Comparison of ENCODE assay signal across 10 cellular contexts in the genomic region with DNA sequence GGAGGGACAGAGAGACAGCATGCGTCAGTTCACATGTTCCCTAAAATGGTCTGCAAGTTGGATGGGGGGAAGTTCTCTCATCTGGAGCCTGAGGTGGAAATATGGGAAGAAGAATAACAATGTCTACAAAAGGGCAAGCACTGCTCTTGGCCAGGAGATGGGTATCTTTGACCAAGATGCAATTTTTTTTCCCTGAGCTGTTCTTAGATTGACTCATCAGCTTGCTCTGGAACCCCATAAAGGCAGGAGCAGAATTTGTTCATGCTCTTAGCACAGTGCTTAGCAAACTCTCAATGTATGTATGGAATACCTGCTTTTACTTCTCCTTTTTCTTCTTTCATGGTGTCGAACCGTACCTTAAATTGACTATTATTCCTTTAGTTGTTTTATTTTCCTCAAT.
DNase-seq lines count a peak whose midpoint lies in the region; ATAC-seq and TF ChIP-seq lines count a peak whose summit lies in the region.
"Had no signal": no experiment of that assay in that cellular context is flagged by ENCODE, and none has a peak within 500 bp of the region (broad histone marks: within the 10 kb centered on the region; RNA-seq: fewer than 3 reads in every experiment).

No MANE protein-coding gene starts in this region.

- TF ChIP-seq CTCF in endodermal cell (conservative IDR thresholded peaks at IDR 0.05) (no peak), Calu3 (IDR thresholded peaks at IDR 0.05; ENCODE audit: unreplicated experiment) (no peak)

- no peaks in the 10 kb centered on the region for H3K36me3 Mint-ChIP-seq in endodermal cell (ENCODE audit: low read depth)
- peaks cover 9% of the 10 kb centered on the region for H3K36me3 Mint-ChIP-seq in Calu3 (ENCODE audit: insufficient read depth, unreplicated experiment)

- H3K36me3 ChIP-seq in endodermal cell (ENCODE audit: control insufficient read depth, insufficient read depth, low read length), result no peaks in the 10 kb centered on the region

- no peak overlapping the region for H3K27ac ChIP-seq in endodermal cell (ENCODE audit: low read depth, low read length)

- no peaks in the 10 kb centered on the region for H3K27me3 ChIP-seq in endodermal cell (ENCODE audit: control insufficient read depth, insufficient read depth, low read length, poor library complexity, severe bottlenecking)

- H3K9ac ChIP-seq in endodermal cell (ENCODE audit: extremely low read depth, low read length, poor library complexity, severe bottlenecking), result no peak overlapping the region

- DNase-seq in fibroblast of gingiva (ENCODE audit: low read depth) (peak; percentile 9), endodermal cell (no peak), NCI-H345 treated with DMSO at 0.1 percent for 48 hours (lab: John Stamatoyannopoulos, UW; ENCODE audit: unreplicated experiment) (no peak), Calu3 (no peak)
- no peak for DNase-seq in activated CD8-positive, alpha-beta memory T cell treated with anti-CD3 and anti-CD28 coated beads, Interleukin-2, amount 50 U/mL, for 4 hours
- DNase-seq: NCI-H2081 treated with DMSO at 0.1 percent for 48 hours, SW 1271 had no signal

- intact Hi-C loops in Calu3 (cut with micrococcal nuclease; ENCODE audit: unreplicated experiment), result no loop called here

- no peak overlapping the region for H3K4me3 Mint-ChIP-seq in endodermal cell
- no peak overlapping the region for H3K4me3 Mint-ChIP-seq in Calu3 (ENCODE audit: low read depth, unreplicated experiment)

- WGBS in endodermal cell (ENCODE audit: insufficient coverage in 1 of 2, insufficient read length in 1 of 2), 2 experiments, result 78% methylated on average over 3 of the region's 3 CpGs; no CpG with 5 or more reads in 1 of the 2 experiments

- H3K4me3 ChIP-seq in endodermal cell (ENCODE audit: low read length), result no peak overlapping the region

- peaks cover 21% of the 10 kb centered on the region for H3K4me1 Mint-ChIP-seq in endodermal cell
- peaks cover 29% of the 10 kb centered on the region for H3K4me1 Mint-ChIP-seq in Calu3 (ENCODE audit: low read depth, unreplicated experiment)

- H3K9me3 Mint-ChIP-seq in endodermal cell (peaks cover 6% of the 10 kb centered on the region), Calu3 (ENCODE audit: low read depth, unreplicated experiment) (no peaks in the 10 kb centered on the region)

- BruUV-seq in Calu3 (replicated peaks; lab: Mats Ljungman, UMichigan), result no TSS peak

- no peak overlapping the region for H3K27ac Mint-ChIP-seq in endodermal cell
- H3K27ac Mint-ChIP-seq in Calu3 (ENCODE audit: unreplicated experiment), result no peak overlapping the region

- peak; percentile 56 for ATAC-seq in GM18498 (IDR thresholded peaks at IDR 0.05; ENCODE audit: unreplicated experiment)
- peak; percentile 69 for ATAC-seq in GM21529 (IDR thresholded peaks at IDR 0.05; ENCODE audit: unreplicated experiment)
- peak; percentile 73 for ATAC-seq in HG03432 (IDR thresholded peaks at IDR 0.05; ENCODE audit: unreplicated experiment)

- no peaks in the 10 kb centered on the region for H3K4me1 ChIP-seq in endodermal cell (ENCODE audit: control insufficient read depth, insufficient read depth, low read length)

- no peaks in the 10 kb centered on the region for H3K9me3 ChIP-seq in endodermal cell (ENCODE audit: control insufficient read depth, low read length)

- CTCF ChIA-PET in Calu3 (lab: Charles Lee), result no interaction called here

- H3K27me3 Mint-ChIP-seq in endodermal cell (ENCODE audit: insufficient read depth) (no peaks in the 10 kb centered on the region), Calu3 (ENCODE audit: unreplicated experiment) (no peaks in the 10 kb centered on the region)
